In genomic region chr19:34359140-34359953, GRCh38 we compare ENCODE assay signal across 8 cellular contexts. TPM values are rescaled to one million over a fixed set of nuclear protein-coding genes. Genes with fewer than 3 reads are reported as not detected.
DNase-seq lines count a peak whose midpoint lies in the region; ATAC-seq and TF ChIP-seq lines count a peak whose summit lies in the region.

No MANE protein-coding gene starts in this region.

- H4K91ac ChIP-seq in IMR-90 (ENCODE audit: insufficient read depth, low read depth, low read length) = peak overlapping the region; percentile 98

- peak overlapping the region; percentile 59; the same call in 1 of the 2 replicates for H3K56ac ChIP-seq in IMR-90 (ENCODE audit: extremely low read depth, insufficient read depth, low read length)

- H4K20me1 ChIP-seq in IMR-90 (ENCODE audit: insufficient read depth, low read length) = no peaks in the 10 kb centered on the region
- H4K20me1 ChIP-seq in OCI-LY3 (ENCODE audit: insufficient read depth, low read length) = no peaks in the 10 kb centered on the region

- dilution Hi-C loops in IMR-90 (cut with HindIII; ENCODE audit: low sequenced_read_pairs, unreplicated experiment) = no loop called here

- H3K4me3 ChIP-seq in IMR-90 (ENCODE audit: insufficient read depth, low read depth, low read length) (peak overlapping the region; percentile 31), OCI-LY3 (ENCODE audit: low read length) (peak overlapping the region; percentile 77), mucosa of rectum (ENCODE audit: low read length in 2 of 2) (peak overlapping the region; percentile 67 to 81)

- CTCF ChIA-PET in IMR-90 (lab: Yijun Ruan, JAX) = interaction anchor here (1.2 to 2.2 kb wide), 2 partner anchors 13 to 138 kb away, joined by 5 to 10 read pairs; no protein-coding TSS in a partner anchor

- peak overlapping the region; percentile 95 to 97 for H4K8ac ChIP-seq in IMR-90 (ENCODE audit: low read depth in 2 of 2, low read length in 2 of 2)

- H3K4ac ChIP-seq in IMR-90 (ENCODE audit: low read depth, low read length) = peak overlapping the region; percentile 98

- peak overlapping the region; percentile 95 for H2AK9ac ChIP-seq in IMR-90 (replicated peaks; ENCODE audit: low read depth, low read length, poor library complexity)

- WGBS in IMR-90 (ENCODE audit: extremely low coverage in 2 of 2, insufficient read length in 1 of 2), 2 experiments = 5% methylated on average over 38 of the region's 61 CpGs; no CpG with 5 or more reads in 1 of the 2 experiments

- POLR2A ChIA-PET in IMR-90 (lab: Charles Lee; ENCODE audit: unreplicated experiment) = interaction anchor here (0.6 kb wide), 1 partner anchor 67 kb away, joined by 3 read pairs; no protein-coding TSS in a partner anchor

- H3K4me1 ChIP-seq in IMR-90 (ENCODE audit: control insufficient read depth, insufficient read depth, low read length) (peaks cover 9% of the 10 kb centered on the region), OCI-LY3 (ENCODE audit: low read length) (peaks cover 36% of the 10 kb centered on the region), mucosa of rectum (ENCODE audit: control insufficient read depth in 2 of 2, insufficient read depth in 2 of 2, low read length in 2 of 2) (peaks cover 10 to 11% of the 10 kb centered on the region in 2 donors)

- no peaks in the 10 kb centered on the region for H3K9me3 ChIP-seq in IMR-90 (ENCODE audit: control insufficient read depth, insufficient read depth, low read length)
- H3K9me3 ChIP-seq in OCI-LY3 (ENCODE audit: insufficient read depth, low read length) = no peaks in the 10 kb centered on the region
- H3K9me3 ChIP-seq in mucosa of rectum (ENCODE audit: control insufficient read depth in 2 of 2, low read length in 2 of 2) = no peaks in the 10 kb centered on the region

- peak overlapping the region; percentile 83 for H2BK5ac ChIP-seq in IMR-90 (ENCODE audit: low read depth, low read length, poor library complexity, severe bottlenecking)

- TF ChIP-seq CTCF in IMR-90 (conservative IDR thresholded peaks at IDR 0.05; ENCODE audit: low read depth, low read length) = peak; percentile 53
- peak; percentile 79 for TF ChIP-seq CTCF in OCI-LY3 (IDR thresholded peaks at IDR 0.05; ENCODE audit: low read depth, low read length)

- peak overlapping the region; percentile 78 for H2BK120ac ChIP-seq in IMR-90 (ENCODE audit: low read depth, low read length)

- DNase-seq in DMS153 treated with DMSO at 0.1 percent for 48 hours (lab: John Stamatoyannopoulos, UW; ENCODE audit: unreplicated experiment) (peak; percentile 87), IMR-90 (peak; percentile 96), activated T-cell treated with anti-CD3 and anti-CD28 coated beads for 4 hours (peak; percentile 90), erythroblast (lab: John Stamatoyannopoulos, UW) (peak; percentile 97 to 99)
- peak; percentile 99 for DNase-seq in stimulated activated CD8-positive, alpha-beta memory T cell treated with anti-CD3 and anti-CD28 coated beads, Interleukin-4, amount 100 ng/mL, for 48 hours

- H3K79me2 ChIP-seq in OCI-LY3 (ENCODE audit: low read length) = no peaks in the 10 kb centered on the region

- H4K5ac ChIP-seq in IMR-90 (ENCODE audit: low read depth, low read length) = peak overlapping the region; percentile 95

- H3K18ac ChIP-seq in IMR-90 (ENCODE audit: low read depth, low read length) = peak overlapping the region; percentile 62

- H3K27ac ChIP-seq in IMR-90 (ENCODE audit: insufficient read depth, low read length) (peak overlapping the region; percentile 65), OCI-LY3 (ENCODE audit: low read length) (peak overlapping the region; percentile 72), mucosa of rectum (ENCODE audit: low read depth in 2 of 2, low read length in 2 of 2) (peak overlapping the region; percentile 73 to 85)

- intact Hi-C loops in IMR-90 (cut with micrococcal nuclease) = loop anchor here (1.0 kb wide), 1 partner anchor 142 kb away; no protein-coding TSS in a partner anchor

- ATAC-seq in GM21529 (IDR thresholded peaks at IDR 0.05; ENCODE audit: unreplicated experiment) (peak; percentile 88), IMR-90 (ENCODE audit: low read depth) (peak; percentile 95)

- peak overlapping the region; percentile 31; the same call in 1 of the 2 replicates for H2BK20ac ChIP-seq in IMR-90 (ENCODE audit: low read depth, low read length)

- TF ChIP-seq POLR2A in IMR-90 (IDR thresholded peaks at IDR 0.05; ENCODE audit: low read depth, low read length) = no peak
- TF ChIP-seq POLR2A in erythroblast (IDR thresholded peaks at IDR 0.05; ENCODE audit: low read length) = peak; percentile 51

- H3K9ac ChIP-seq in IMR-90 (ENCODE audit: low read depth, low read length) (peak overlapping the region; percentile 56), OCI-LY3 (ENCODE audit: low read length) (peak overlapping the region; percentile 78), mucosa of rectum (ENCODE audit: low read depth in 1 of 2, low read length in 2 of 2) (peak overlapping the region; percentile 74)

- H3K27me3 ChIP-seq in IMR-90 (ENCODE audit: control insufficient read depth, insufficient read depth, low read length) (no peaks in the 10 kb centered on the region), OCI-LY3 (ENCODE audit: low read depth, low read length) (no peaks in the 10 kb centered on the region), mucosa of rectum (ENCODE audit: control insufficient read depth in 2 of 2, insufficient read depth in 2 of 2, low read length in 2 of 2) (no peaks in the 10 kb centered on the region)

- H2AFZ ChIP-seq in IMR-90 (replicated peaks; ENCODE audit: low read length, poor library complexity) (peak overlapping the region; percentile 98), OCI-LY3 (ENCODE audit: low read depth, low read length) (peak overlapping the region; percentile 79)

- BruUV-seq in IMR-90 (replicated peaks; lab: Mats Ljungman, UMichigan) = no TSS peak

- peak overlapping the region; percentile 98 for H2AK5ac ChIP-seq in IMR-90 (ENCODE audit: low read depth, low read length)

- H3K36me3 ChIP-seq in IMR-90 (ENCODE audit: control insufficient read depth, insufficient read depth, low read length) (peaks cover 10% of the 10 kb centered on the region), OCI-LY3 (replicated peaks; ENCODE audit: low read depth, low read length) (peaks cover 6% of the 10 kb centered on the region), mucosa of rectum (ENCODE audit: control insufficient read depth in 2 of 2, insufficient read depth in 2 of 2, low read length in 2 of 2) (peaks cover 10 to 11% of the 10 kb centered on the region in 2 donors)

- H3K23ac ChIP-seq in IMR-90 (ENCODE audit: low read depth, low read length) = peak overlapping the region; percentile 64

- peaks cover 0 to 10% of the 10 kb centered on the region in 2 experiments; a peak in 2 of 4 replicates for H3K79me1 ChIP-seq in IMR-90 (ENCODE audit: low read depth in 1 of 2, low read length in 2 of 2)

- H3K14ac ChIP-seq in IMR-90 (replicated peaks; ENCODE audit: low read depth, low read length) = peak overlapping the region; percentile 91

- no peak for TF ChIP-seq RAD21 in IMR-90 (IDR thresholded peaks at IDR 0.05; ENCODE audit: low read length)

- H3K9me1 ChIP-seq in IMR-90 (ENCODE audit: insufficient read depth, low read length) = peaks cover 17% of the 10 kb centered on the region

- in situ Hi-C loops in IMR-90 (cut with MboI; ENCODE audit: low sequenced_read_pairs) = no loop called here

- peak overlapping the region; percentile 82; the same call in 2 of the 3 replicates for H2BK15ac ChIP-seq in IMR-90 (ENCODE audit: low read depth, low read length)

- H3K4me2 ChIP-seq in IMR-90 (ENCODE audit: low read depth, low read length) (peak overlapping the region; percentile 70), OCI-LY3 (ENCODE audit: low read length) (peak overlapping the region; percentile 98)

TF ChIP-seq in IMR-90, 13 proteins besides CTCF, POLR2A, EP300 and RAD21 (continues in another document):
- TF ChIP-seq, protein P1, sequence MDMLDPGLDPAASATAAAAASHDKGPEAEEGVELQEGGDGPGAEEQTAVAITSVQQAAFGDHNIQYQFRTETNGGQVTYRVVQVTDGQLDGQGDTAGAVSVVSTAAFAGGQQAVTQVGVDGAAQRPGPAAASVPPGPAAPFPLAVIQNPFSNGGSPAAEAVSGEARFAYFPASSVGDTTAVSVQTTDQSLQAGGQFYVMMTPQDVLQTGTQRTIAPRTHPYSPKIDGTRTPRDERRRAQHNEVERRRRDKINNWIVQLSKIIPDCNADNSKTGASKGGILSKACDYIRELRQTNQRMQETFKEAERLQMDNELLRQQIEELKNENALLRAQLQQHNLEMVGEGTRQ (IDR thresholded peaks at IDR 0.05; ENCODE audit: low read depth, low read length) = peak; percentile 58; the same call in 1 of the 2 replicates
- TF ChIP-seq FOS (IDR thresholded peaks at IDR 0.05; ENCODE audit: low read depth, low read length) (0 out of 2 replicates have a peak, but pooled peaks have one; percentile 2), RFX5 (IDR thresholded peaks at IDR 0.05; ENCODE audit: low read depth, low read length) (no peak), MXI1 (IDR thresholded peaks at IDR 0.05; ENCODE audit: borderline replicate concordance, low read depth, low read length) (peak; percentile 57; the same call in 1 of the 2 replicates), RCOR1 (IDR thresholded peaks at IDR 0.05; ENCODE audit: insufficient replicate concordance, low read length) (peak; percentile 11), SMC3 (IDR thresholded peaks at IDR 0.05; ENCODE audit: low read depth, low read length) (no peak), CHD1 (IDR thresholded peaks at IDR 0.05; ENCODE audit: low read depth, low read length) (no peak), CEBPB (IDR thresholded peaks at IDR 0.05; ENCODE audit: low read depth, low read length) (peak; percentile 58), MAZ (IDR thresholded peaks at IDR 0.05; ENCODE audit: borderline replicate concordance, low read depth, low read length) (peak; percentile 69; the same call in 1 of the 2 replicates), MAFK (IDR thresholded peaks at IDR 0.05; ENCODE audit: low read depth, low read length) (peak; percentile 72)

RNA-seq across cellular contexts. Expression of gene GPI, which starts 5.6 kb away (rescaled TPM):
- total RNA-seq in IMR-90 (2012; rRNA removed) = 142 and 147 TPM in 2 replicates
- 239 and 245 TPM in 2 replicates for polyA plus RNA-seq in IMR-90 (2012; rRNA removed)
- polyA plus RNA-seq in IMR-90 (2012; cell fraction: cytosol; rRNA removed) = 215 and 276 TPM in 2 replicates
- 155 and 257 TPM in 2 replicates for polyA plus RNA-seq in IMR-90 (2012; cell fraction: nucleus; rRNA removed; ENCODE audit: low replicate concordance)

RNA-seq across cellular contexts. Expression of gene PDCD2L, which starts 44.9 kb away (rescaled TPM):
- 10.6 and 12.2 TPM in 2 replicates for total RNA-seq in IMR-90 (2012; rRNA removed)
- polyA plus RNA-seq in IMR-90 (2012; rRNA removed) = 12.1 and 13.0 TPM in 2 replicates
- polyA plus RNA-seq in IMR-90 (2012; cell fraction: cytosol; rRNA removed) = 11.7 and 13.0 TPM in 2 replicates
- 6.2 and 6.9 TPM in 2 replicates for polyA plus RNA-seq in IMR-90 (2012; cell fraction: nucleus; rRNA removed; ENCODE audit: low replicate concordance)

Comparison
In these comparisons a context has a peak if more than half of its experiments do, and no peak if none do; other contexts are left out.
1. Peak in every context shown above with its lines: DNase-seq, ATAC-seq, H3K4me3 ChIP-seq and H3K27ac ChIP-seq.